2 cellular contexts compared by ENCODE assay signal in the genomic region with DNA sequence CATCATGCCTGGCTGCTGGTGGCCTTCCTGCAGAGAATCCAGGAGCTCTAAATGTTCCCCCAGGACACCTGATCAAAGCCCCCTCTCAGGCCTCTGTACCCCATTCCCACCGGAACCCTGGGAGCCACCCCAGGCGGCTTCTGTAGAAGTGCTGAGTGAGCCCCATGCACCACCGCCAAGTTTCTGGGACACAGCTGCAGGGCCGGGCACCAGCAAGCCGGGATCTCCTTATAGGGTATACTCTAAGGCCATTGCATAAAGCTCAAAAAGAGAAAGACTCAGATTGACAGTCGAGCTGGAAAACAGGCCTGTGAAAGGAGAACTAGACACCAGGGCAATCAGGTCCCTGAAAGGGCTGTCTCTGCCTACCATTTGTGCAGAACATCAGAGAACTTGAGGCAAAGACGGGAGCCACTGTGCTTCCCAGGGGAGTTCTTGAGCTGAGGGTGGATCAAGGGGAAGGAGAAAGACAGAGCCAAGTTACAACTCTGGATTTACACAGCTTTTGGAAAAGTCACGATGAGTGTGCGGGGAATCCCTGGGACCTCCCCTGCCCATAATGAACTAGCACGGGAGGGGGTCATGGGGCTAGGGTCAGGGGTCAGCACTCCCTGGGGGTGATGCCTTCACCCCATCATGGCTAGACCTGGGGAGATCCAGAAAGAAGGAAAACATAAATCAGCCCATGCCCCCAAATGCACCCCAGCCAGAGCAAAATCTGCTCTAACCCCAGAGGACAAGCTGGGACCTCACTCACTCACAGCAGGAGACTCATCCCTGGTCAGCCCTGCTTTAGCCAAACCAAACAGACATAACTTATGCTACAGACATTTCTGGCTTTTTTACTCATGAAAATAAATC.
TF ChIP-seq lines count a peak whose summit lies in the region.

No MANE protein-coding gene starts in this region.

TF ChIP-seq in SK-N-SH, 30 proteins besides CTCF, POLR2A, EP300 and RAD21 (continued from another document):
- TF ChIP-seq SMC3 (IDR thresholded peaks at IDR 0.05; ENCODE audit: low read depth, low read length) (no peak), TEAD4 (IDR thresholded peaks at IDR 0.05; ENCODE audit: borderline replicate concordance, insufficient read depth) (no peak), YY1 (IDR thresholded peaks at IDR 0.05; ENCODE audit: low read depth) (no peak), ELF1 (IDR thresholded peaks at IDR 0.05) (no peak), CHD2 (IDR thresholded peaks at IDR 0.05; ENCODE audit: low read length, partially characterized antibody) (no peak), JUND (IDR thresholded peaks at IDR 0.05) (no peak), RCOR1 (IDR thresholded peaks at IDR 0.05; ENCODE audit: low read length) (no peak), NFIC (IDR thresholded peaks at IDR 0.05; ENCODE audit: borderline replicate concordance) (no peak), EZH2phosphoT487 (IDR thresholded peaks at IDR 0.05; ENCODE audit: borderline replicate concordance, low read depth) (no peak), SIN3A (IDR thresholded peaks at IDR 0.05; ENCODE audit: borderline replicate concordance, low read depth, low read length) (no peak), MEF2A (IDR thresholded peaks at IDR 0.05; ENCODE audit: borderline replicate concordance, low read depth) (no peak), MXI1 (IDR thresholded peaks at IDR 0.05; ENCODE audit: low read depth, low read length) (no peak), GABPA (IDR thresholded peaks at IDR 0.05; ENCODE audit: low read depth) (no peak)
- TF ChIP-seq, protein P1, sequence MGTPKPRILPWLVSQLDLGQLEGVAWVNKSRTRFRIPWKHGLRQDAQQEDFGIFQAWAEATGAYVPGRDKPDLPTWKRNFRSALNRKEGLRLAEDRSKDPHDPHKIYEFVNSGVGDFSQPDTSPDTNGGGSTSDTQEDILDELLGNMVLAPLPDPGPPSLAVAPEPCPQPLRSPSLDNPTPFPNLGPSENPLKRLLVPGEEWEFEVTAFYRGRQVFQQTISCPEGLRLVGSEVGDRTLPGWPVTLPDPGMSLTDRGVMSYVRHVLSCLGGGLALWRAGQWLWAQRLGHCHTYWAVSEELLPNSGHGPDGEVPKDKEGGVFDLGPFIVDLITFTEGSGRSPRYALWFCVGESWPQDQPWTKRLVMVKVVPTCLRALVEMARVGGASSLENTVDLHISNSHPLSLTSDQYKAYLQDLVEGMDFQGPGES (IDR thresholded peaks at IDR 0.05; ENCODE audit: low read depth, low read length), result no peak
- TF ChIP-seq, protein P2, sequence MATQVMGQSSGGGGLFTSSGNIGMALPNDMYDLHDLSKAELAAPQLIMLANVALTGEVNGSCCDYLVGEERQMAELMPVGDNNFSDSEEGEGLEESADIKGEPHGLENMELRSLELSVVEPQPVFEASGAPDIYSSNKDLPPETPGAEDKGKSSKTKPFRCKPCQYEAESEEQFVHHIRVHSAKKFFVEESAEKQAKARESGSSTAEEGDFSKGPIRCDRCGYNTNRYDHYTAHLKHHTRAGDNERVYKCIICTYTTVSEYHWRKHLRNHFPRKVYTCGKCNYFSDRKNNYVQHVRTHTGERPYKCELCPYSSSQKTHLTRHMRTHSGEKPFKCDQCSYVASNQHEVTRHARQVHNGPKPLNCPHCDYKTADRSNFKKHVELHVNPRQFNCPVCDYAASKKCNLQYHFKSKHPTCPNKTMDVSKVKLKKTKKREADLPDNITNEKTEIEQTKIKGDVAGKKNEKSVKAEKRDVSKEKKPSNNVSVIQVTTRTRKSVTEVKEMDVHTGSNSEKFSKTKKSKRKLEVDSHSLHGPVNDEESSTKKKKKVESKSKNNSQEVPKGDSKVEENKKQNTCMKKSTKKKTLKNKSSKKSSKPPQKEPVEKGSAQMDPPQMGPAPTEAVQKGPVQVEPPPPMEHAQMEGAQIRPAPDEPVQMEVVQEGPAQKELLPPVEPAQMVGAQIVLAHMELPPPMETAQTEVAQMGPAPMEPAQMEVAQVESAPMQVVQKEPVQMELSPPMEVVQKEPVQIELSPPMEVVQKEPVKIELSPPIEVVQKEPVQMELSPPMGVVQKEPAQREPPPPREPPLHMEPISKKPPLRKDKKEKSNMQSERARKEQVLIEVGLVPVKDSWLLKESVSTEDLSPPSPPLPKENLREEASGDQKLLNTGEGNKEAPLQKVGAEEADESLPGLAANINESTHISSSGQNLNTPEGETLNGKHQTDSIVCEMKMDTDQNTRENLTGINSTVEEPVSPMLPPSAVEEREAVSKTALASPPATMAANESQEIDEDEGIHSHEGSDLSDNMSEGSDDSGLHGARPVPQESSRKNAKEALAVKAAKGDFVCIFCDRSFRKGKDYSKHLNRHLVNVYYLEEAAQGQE (IDR thresholded peaks at IDR 0.05; ENCODE audit: low read depth, low read length), result no peak

TF ChIP-seq in SK-N-SH treated with all-trans-retinoic acid at 6 μM for 48 hours, 23 proteins besides CTCF, POLR2A, EP300 and RAD21 (continued from another document):
- TF ChIP-seq PPARA (CRISPR knock-in tag; IDR thresholded peaks at IDR 0.05; ENCODE audit: borderline replicate concordance) (no peak), TOX (CRISPR knock-in tag; IDR thresholded peaks at IDR 0.05; ENCODE audit: borderline replicate concordance) (no peak), ZNF565 (CRISPR knock-in tag; conservative IDR thresholded peaks at IDR 0.05; ENCODE audit: low read depth) (no peak), ZFP30 (CRISPR knock-in tag; IDR thresholded peaks at IDR 0.05) (no peak), GLIS3 (CRISPR knock-in tag; IDR thresholded peaks at IDR 0.05) (no peak), ZNF70 (CRISPR knock-in tag; IDR thresholded peaks at IDR 0.05) (no peak), ZFP3 (CRISPR knock-in tag; IDR thresholded peaks at IDR 0.05) (no peak), RARB (CRISPR knock-in tag; IDR thresholded peaks at IDR 0.05) (no peak), BACH2 (CRISPR knock-in tag; IDR thresholded peaks at IDR 0.05; ENCODE audit: borderline replicate concordance) (no peak), ZNF8 (CRISPR knock-in tag; IDR thresholded peaks at IDR 0.05) (no peak), SNAI2 (CRISPR knock-in tag; IDR thresholded peaks at IDR 0.05) (no peak)
- TF ChIP-seq, protein P3, sequence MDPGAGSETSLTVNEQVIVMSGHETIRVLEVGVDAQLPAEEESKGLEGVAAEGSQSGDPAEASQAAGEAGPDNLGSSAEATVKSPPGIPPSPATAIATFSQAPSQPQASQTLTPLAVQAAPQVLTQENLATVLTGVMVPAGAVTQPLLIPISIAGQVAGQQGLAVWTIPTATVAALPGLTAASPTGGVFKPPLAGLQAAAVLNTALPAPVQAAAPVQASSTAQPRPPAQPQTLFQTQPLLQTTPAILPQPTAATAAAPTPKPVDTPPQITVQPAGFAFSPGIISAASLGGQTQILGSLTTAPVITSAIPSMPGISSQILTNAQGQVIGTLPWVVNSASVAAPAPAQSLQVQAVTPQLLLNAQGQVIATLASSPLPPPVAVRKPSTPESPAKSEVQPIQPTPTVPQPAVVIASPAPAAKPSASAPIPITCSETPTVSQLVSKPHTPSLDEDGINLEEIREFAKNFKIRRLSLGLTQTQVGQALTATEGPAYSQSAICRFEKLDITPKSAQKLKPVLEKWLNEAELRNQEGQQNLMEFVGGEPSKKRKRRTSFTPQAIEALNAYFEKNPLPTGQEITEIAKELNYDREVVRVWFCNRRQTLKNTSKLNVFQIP (CRISPR knock-in tag; IDR thresholded peaks at IDR 0.05; ENCODE audit: borderline replicate concordance, low read depth), result no peak
- TF ChIP-seq, protein P4, sequence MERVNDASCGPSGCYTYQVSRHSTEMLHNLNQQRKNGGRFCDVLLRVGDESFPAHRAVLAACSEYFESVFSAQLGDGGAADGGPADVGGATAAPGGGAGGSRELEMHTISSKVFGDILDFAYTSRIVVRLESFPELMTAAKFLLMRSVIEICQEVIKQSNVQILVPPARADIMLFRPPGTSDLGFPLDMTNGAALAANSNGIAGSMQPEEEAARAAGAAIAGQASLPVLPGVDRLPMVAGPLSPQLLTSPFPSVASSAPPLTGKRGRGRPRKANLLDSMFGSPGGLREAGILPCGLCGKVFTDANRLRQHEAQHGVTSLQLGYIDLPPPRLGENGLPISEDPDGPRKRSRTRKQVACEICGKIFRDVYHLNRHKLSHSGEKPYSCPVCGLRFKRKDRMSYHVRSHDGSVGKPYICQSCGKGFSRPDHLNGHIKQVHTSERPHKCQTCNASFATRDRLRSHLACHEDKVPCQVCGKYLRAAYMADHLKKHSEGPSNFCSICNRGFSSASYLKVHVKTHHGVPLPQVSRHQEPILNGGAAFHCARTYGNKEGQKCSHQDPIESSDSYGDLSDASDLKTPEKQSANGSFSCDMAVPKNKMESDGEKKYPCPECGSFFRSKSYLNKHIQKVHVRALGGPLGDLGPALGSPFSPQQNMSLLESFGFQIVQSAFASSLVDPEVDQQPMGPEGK (CRISPR knock-in tag; IDR thresholded peaks at IDR 0.05; ENCODE audit: borderline replicate concordance), result no peak
- TF ChIP-seq, protein P5, sequence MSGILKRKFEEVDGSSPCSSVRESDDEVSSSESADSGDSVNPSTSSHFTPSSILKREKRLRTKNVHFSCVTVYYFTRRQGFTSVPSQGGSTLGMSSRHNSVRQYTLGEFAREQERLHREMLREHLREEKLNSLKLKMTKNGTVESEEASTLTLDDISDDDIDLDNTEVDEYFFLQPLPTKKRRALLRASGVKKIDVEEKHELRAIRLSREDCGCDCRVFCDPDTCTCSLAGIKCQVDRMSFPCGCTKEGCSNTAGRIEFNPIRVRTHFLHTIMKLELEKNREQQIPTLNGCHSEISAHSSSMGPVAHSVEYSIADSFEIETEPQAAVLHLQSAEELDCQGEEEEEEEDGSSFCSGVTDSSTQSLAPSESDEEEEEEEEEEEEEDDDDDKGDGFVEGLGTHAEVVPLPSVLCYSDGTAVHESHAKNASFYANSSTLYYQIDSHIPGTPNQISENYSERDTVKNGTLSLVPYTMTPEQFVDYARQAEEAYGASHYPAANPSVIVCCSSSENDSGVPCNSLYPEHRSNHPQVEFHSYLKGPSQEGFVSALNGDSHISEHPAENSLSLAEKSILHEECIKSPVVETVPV (CRISPR knock-in tag; IDR thresholded peaks at IDR 0.05), result no peak
- TF ChIP-seq, protein P6, sequence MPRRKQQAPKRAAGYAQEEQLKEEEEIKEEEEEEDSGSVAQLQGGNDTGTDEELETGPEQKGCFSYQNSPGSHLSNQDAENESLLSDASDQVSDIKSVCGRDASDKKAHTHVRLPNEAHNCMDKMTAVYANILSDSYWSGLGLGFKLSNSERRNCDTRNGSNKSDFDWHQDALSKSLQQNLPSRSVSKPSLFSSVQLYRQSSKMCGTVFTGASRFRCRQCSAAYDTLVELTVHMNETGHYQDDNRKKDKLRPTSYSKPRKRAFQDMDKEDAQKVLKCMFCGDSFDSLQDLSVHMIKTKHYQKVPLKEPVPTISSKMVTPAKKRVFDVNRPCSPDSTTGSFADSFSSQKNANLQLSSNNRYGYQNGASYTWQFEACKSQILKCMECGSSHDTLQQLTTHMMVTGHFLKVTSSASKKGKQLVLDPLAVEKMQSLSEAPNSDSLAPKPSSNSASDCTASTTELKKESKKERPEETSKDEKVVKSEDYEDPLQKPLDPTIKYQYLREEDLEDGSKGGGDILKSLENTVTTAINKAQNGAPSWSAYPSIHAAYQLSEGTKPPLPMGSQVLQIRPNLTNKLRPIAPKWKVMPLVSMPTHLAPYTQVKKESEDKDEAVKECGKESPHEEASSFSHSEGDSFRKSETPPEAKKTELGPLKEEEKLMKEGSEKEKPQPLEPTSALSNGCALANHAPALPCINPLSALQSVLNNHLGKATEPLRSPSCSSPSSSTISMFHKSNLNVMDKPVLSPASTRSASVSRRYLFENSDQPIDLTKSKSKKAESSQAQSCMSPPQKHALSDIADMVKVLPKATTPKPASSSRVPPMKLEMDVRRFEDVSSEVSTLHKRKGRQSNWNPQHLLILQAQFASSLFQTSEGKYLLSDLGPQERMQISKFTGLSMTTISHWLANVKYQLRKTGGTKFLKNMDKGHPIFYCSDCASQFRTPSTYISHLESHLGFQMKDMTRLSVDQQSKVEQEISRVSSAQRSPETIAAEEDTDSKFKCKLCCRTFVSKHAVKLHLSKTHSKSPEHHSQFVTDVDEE (CRISPR knock-in tag; IDR thresholded peaks at IDR 0.05), result no peak
TF ChIP-seq in SK-N-SH treated with all-trans-retinoic acid at 6 μM for 48 hours: peak in this region for 0.
